In the genomic region with DNA sequence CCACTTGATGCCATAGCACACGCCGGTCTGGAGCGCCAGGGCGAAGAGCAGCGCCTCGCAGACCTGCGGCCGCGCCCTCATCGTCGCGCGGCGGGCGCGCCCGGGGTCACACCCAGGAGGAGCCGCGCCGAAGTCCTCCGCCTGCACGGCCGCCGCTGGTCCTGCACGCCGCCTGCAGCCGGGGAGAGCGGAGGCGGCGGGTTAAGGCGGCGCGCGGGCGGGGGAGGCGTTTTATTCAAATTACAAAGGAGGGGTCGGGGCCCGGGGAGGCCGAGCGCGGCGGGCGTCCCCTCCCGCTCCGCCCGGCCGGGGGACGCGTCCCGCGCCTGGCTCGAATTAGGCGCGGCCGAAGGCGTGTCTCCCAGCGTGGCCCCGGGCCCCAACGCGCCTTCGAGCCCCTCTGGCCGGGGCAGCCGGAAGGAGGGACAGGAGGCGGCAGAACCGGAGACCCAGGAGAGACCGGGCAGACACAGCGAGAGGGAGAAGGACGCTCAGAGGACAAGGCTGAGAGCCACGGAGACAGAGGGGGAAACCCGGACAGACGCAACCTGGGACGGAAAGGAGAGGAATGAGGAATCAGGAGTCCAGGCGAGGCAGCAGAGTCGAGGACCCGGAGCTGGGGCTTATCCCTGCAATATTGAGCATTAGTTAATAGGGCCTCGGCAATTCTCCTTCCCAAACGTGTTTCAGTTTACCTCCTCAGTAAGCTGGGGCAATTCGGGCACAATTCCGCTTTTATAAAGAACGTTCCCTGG, we compare ENCODE assay signal across 9 cellular contexts. TPM values are rescaled to one million over a fixed set of nuclear protein-coding genes. Genes with fewer than 3 reads are reported as not detected.
DNase-seq lines count a peak whose midpoint lies in the region; ATAC-seq and TF ChIP-seq lines count a peak whose summit lies in the region.
"Had no signal": no experiment of that assay in that cellular context is flagged by ENCODE, and none has a peak within 500 bp of the region (broad histone marks: within the 10 kb centered on the region; RNA-seq: fewer than 3 reads in every experiment).

A gene (minus strand): TSS at position 176 of the 755 bp plus-strand sequence. CDS start 95 bp downstream, at position 81.

- DNase-seq in COR-L47 (lab: John Stamatoyannopoulos, UW) (peak; percentile 50), HT-29 (ENCODE audit: low spot score) (peak; percentile 42), coronary artery (ENCODE audit: low spot score) (no peak), medulla oblongata (ENCODE audit: extremely low spot score) (peak; percentile 7), thoracic aorta (ENCODE audit: low spot score) (no peak)

- no peaks in the 10 kb centered on the region for H3K9me3 ChIP-seq in thoracic aorta

- H3K27ac ChIP-seq in coronary artery (peak within 1 kb of the TSS in 1 of 2 donors; percentile 2), thoracic aorta (no peak within 1 kb of the TSS)

- peak; percentile 15 for ATAC-seq in SK-N-SH treated with all-trans-retinoic acid at 6 μM for 48 hours
- no peak for ATAC-seq in thoracic aorta (ENCODE audit: insufficient number of reproducible peaks, low FRiP score, low read depth)
- no peak for ATAC-seq in GM18867 (IDR thresholded peaks at IDR 0.05; ENCODE audit: unreplicated experiment)
- no peak for ATAC-seq in GM19397 (IDR thresholded peaks at IDR 0.05; ENCODE audit: unreplicated experiment)

- TF ChIP-seq CTCF in coronary artery (IDR thresholded peaks at IDR 0.05) (no peak), thoracic aorta (IDR thresholded peaks at IDR 0.05) (no peak)

- peaks cover 14 to 44% of the 10 kb centered on the region in 2 donors for H3K4me1 ChIP-seq in thoracic aorta (ENCODE audit: control insufficient read depth in 1 of 2, low read depth in 2 of 2)

- H3K27me3 ChIP-seq in thoracic aorta (replicated peaks; ENCODE audit: insufficient read depth): no peaks in the 10 kb centered on the region

- no peaks in the 10 kb centered on the region for H3K36me3 ChIP-seq in thoracic aorta

- H3K4me3 ChIP-seq in coronary artery: peak within 1 kb of the TSS; percentile 72
- H3K4me3 ChIP-seq in thoracic aorta: peak within 1 kb of the TSS; percentile 72

TF ChIP-seq in SK-N-SH treated with all-trans-retinoic acid at 6 μM for 48 hours, 23 proteins besides CTCF, POLR2A, EP300 and RAD21:
- TF ChIP-seq ZFP30 (CRISPR knock-in tag; IDR thresholded peaks at IDR 0.05) (no peak), ZC3H10 (CRISPR knock-in tag; IDR thresholded peaks at IDR 0.05) (no peak), TOX (CRISPR knock-in tag; IDR thresholded peaks at IDR 0.05; ENCODE audit: borderline replicate concordance) (no peak), SNAI2 (CRISPR knock-in tag; IDR thresholded peaks at IDR 0.05) (no peak), ARNTL (CRISPR knock-in tag; IDR thresholded peaks at IDR 0.05; ENCODE audit: borderline replicate concordance, low read depth) (no peak), CSDC2 (CRISPR knock-in tag; IDR thresholded peaks at IDR 0.05) (no peak), ZNF8 (CRISPR knock-in tag; IDR thresholded peaks at IDR 0.05) (no peak), PPARA (CRISPR knock-in tag; IDR thresholded peaks at IDR 0.05; ENCODE audit: borderline replicate concordance) (no peak), ISL1 (CRISPR knock-in tag; IDR thresholded peaks at IDR 0.05) (no peak), OSR1 (CRISPR knock-in tag; IDR thresholded peaks at IDR 0.05) (no peak), ZFP3 (CRISPR knock-in tag; IDR thresholded peaks at IDR 0.05) (no peak), ZNF70 (CRISPR knock-in tag; IDR thresholded peaks at IDR 0.05) (no peak)
- TF ChIP-seq, protein P1, sequence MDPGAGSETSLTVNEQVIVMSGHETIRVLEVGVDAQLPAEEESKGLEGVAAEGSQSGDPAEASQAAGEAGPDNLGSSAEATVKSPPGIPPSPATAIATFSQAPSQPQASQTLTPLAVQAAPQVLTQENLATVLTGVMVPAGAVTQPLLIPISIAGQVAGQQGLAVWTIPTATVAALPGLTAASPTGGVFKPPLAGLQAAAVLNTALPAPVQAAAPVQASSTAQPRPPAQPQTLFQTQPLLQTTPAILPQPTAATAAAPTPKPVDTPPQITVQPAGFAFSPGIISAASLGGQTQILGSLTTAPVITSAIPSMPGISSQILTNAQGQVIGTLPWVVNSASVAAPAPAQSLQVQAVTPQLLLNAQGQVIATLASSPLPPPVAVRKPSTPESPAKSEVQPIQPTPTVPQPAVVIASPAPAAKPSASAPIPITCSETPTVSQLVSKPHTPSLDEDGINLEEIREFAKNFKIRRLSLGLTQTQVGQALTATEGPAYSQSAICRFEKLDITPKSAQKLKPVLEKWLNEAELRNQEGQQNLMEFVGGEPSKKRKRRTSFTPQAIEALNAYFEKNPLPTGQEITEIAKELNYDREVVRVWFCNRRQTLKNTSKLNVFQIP (CRISPR knock-in tag; IDR thresholded peaks at IDR 0.05; ENCODE audit: borderline replicate concordance, low read depth): no peak
- TF ChIP-seq, protein P2, sequence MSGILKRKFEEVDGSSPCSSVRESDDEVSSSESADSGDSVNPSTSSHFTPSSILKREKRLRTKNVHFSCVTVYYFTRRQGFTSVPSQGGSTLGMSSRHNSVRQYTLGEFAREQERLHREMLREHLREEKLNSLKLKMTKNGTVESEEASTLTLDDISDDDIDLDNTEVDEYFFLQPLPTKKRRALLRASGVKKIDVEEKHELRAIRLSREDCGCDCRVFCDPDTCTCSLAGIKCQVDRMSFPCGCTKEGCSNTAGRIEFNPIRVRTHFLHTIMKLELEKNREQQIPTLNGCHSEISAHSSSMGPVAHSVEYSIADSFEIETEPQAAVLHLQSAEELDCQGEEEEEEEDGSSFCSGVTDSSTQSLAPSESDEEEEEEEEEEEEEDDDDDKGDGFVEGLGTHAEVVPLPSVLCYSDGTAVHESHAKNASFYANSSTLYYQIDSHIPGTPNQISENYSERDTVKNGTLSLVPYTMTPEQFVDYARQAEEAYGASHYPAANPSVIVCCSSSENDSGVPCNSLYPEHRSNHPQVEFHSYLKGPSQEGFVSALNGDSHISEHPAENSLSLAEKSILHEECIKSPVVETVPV (CRISPR knock-in tag; IDR thresholded peaks at IDR 0.05): no peak
- TF ChIP-seq, protein P3, sequence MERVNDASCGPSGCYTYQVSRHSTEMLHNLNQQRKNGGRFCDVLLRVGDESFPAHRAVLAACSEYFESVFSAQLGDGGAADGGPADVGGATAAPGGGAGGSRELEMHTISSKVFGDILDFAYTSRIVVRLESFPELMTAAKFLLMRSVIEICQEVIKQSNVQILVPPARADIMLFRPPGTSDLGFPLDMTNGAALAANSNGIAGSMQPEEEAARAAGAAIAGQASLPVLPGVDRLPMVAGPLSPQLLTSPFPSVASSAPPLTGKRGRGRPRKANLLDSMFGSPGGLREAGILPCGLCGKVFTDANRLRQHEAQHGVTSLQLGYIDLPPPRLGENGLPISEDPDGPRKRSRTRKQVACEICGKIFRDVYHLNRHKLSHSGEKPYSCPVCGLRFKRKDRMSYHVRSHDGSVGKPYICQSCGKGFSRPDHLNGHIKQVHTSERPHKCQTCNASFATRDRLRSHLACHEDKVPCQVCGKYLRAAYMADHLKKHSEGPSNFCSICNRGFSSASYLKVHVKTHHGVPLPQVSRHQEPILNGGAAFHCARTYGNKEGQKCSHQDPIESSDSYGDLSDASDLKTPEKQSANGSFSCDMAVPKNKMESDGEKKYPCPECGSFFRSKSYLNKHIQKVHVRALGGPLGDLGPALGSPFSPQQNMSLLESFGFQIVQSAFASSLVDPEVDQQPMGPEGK (CRISPR knock-in tag; IDR thresholded peaks at IDR 0.05; ENCODE audit: borderline replicate concordance): no peak

RNA-seq across cellular contexts. Expression of the gene that starts here (rescaled TPM):
- 67.7 and 78.8 TPM in 2 replicates for total RNA-seq in HT-29 (2014; rRNA removed; shearing (Covaris generic))
- total RNA-seq in thoracic aorta: 10 to 100 TPM; 12.0 to 35.1 TPM
- total RNA-seq: LHCN-M2 had no signal

Comparison
In these comparisons a context has a peak if more than half of its experiments do, and no peak if none do; other contexts are left out.
1. DNase-seq: peak in COR-L47 (single experiment), HT-29 (single experiment) and medulla oblongata (single experiment); none in coronary artery (single experiment) and thoracic aorta (single experiment).